Comparison of ENCODE assay signal across 8 cellular contexts in the genomic region with DNA sequence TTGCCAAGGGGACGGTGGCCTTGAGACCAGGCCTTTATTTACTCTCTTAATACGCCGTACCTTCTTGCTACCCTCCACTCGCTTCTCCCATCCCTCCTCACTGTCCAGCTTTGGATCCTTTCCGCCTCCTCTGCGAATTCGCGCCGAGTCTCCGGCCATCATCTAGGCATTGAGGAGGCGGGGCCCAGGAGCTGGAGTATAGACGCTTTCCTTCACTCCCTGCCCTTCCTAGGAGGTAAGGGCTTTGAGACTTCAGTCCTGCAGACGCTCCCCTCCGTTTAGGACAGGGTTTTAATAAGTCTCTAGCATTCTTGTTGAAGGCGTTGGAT. TPM values are rescaled to one million over a fixed set of nuclear protein-coding genes. Genes with fewer than 3 reads are reported as not detected.
DNase-seq lines count a peak whose midpoint lies in the region; ATAC-seq and TF ChIP-seq lines count a peak whose summit lies in the region.

No MANE protein-coding gene starts in this region.

- TF ChIP-seq CTCF in CD4-positive, alpha-beta T cell (IDR thresholded peaks at IDR 0.05), result no peak
- no peak for TF ChIP-seq CTCF in VCaP (conservative IDR thresholded peaks at IDR 0.05)

- H3K4me1 ChIP-seq in esophagus (ENCODE audit: control insufficient read depth in 2 of 2, insufficient read depth in 2 of 2, low read length in 1 of 2), result no peaks in the 10 kb centered on the region

- H3K36me3 Mint-ChIP-seq in CD4-positive, alpha-beta T cell (ENCODE audit: low read depth), result peaks cover 53% of the 10 kb centered on the region
- H3K36me3 Mint-ChIP-seq in natural killer cell treated with Interleukin-12 subunit alpha and Interleukin-12 subunit beta and Interleukin-15 and Interleukin-18, amount 100 ng/mL, for 72 hours, result peaks cover 15% of the 10 kb centered on the region

- peaks cover 69% of the 10 kb centered on the region for H3K4me1 Mint-ChIP-seq in CD4-positive, alpha-beta T cell (ENCODE audit: low read depth)
- H3K4me1 Mint-ChIP-seq in natural killer cell treated with Interleukin-12 subunit alpha and Interleukin-12 subunit beta and Interleukin-15 and Interleukin-18, amount 100 ng/mL, for 72 hours (ENCODE audit: low read depth in 2 of 2), result peaks cover 26 to 43% of the 10 kb centered on the region in 2 donors

- H3K9me3 ChIP-seq in CD4-positive, alpha-beta T cell (ENCODE audit: control insufficient read depth, low read length), result no peaks in the 10 kb centered on the region
- no peaks in the 10 kb centered on the region for H3K9me3 ChIP-seq in esophagus (ENCODE audit: control insufficient read depth in 2 of 2, insufficient read depth in 1 of 2, low read depth in 1 of 2, low read length in 1 of 2)

- H3K4me3 ChIP-seq in esophagus (ENCODE audit: low read depth in 1 of 2, low read length in 2 of 2), result peak overlapping the region; percentile 95 to 96

- no peak for DNase-seq in CD4-positive, alpha-beta T cell
- DNase-seq in natural killer cell treated with Interleukin-12 subunit alpha and Interleukin-12 subunit beta and Interleukin-15 and Interleukin-18, amount 100 ng/mL, for 72 hours (ENCODE audit: low spot score), result no peak
- DNase-seq in NCI-H1105 (lab: John Stamatoyannopoulos, UW) (no peak), KBM-7 (no peak)

- peak overlapping the region; percentile 96 for H3K27ac Mint-ChIP-seq in CD4-positive, alpha-beta T cell
- peak overlapping the region; percentile 89 to 98 for H3K27ac Mint-ChIP-seq in natural killer cell treated with Interleukin-12 subunit alpha and Interleukin-12 subunit beta and Interleukin-15 and Interleukin-18, amount 100 ng/mL, for 72 hours

- POLR2A ChIA-PET in CD4-positive, alpha-beta T cell (lab: Charles Lee), result interaction anchor here (1.2 to 3.0 kb wide), 9 partner anchors 20 to 1520 kb away, joined by 3 to 78 read pairs (median 5); partner anchors contain the start of genes CCDC6, CISD1, IPMK and UBE2D1

- H3K9me3 Mint-ChIP-seq in CD4-positive, alpha-beta T cell, result no peaks in the 10 kb centered on the region
- H3K9me3 Mint-ChIP-seq in natural killer cell treated with Interleukin-12 subunit alpha and Interleukin-12 subunit beta and Interleukin-15 and Interleukin-18, amount 100 ng/mL, for 72 hours, result no peaks in the 10 kb centered on the region

- ATAC-seq in CD4-positive, alpha-beta T cell (ENCODE audit: poor library complexity), result no peak
- ATAC-seq in GM19328 (IDR thresholded peaks at IDR 0.05; ENCODE audit: unreplicated experiment) (peak; percentile 1), HG03558 (IDR thresholded peaks at IDR 0.05; ENCODE audit: extremely low read depth, unreplicated experiment) (peak; percentile 2)
- no peak for ATAC-seq in natural killer cell treated with Interleukin-12 subunit alpha and Interleukin-12 subunit beta and Interleukin-15 and Interleukin-18, amount 100 ng/mL, for 72 hours

- in situ Hi-C loops in KBM-7 (cut with MboI; ENCODE audit: low pct_unique_long_range_greater_than_20kb, low sequenced_read_pairs), result no loop called here

- no peaks in the 10 kb centered on the region for H3K27me3 Mint-ChIP-seq in CD4-positive, alpha-beta T cell
- H3K27me3 Mint-ChIP-seq in natural killer cell treated with Interleukin-12 subunit alpha and Interleukin-12 subunit beta and Interleukin-15 and Interleukin-18, amount 100 ng/mL, for 72 hours, result peaks cover 0 to 3% of the 10 kb centered on the region in 2 donors

- peak overlapping the region; percentile 98 for H3K4me3 Mint-ChIP-seq in CD4-positive, alpha-beta T cell
- peak overlapping the region; percentile 95 for H3K4me3 Mint-ChIP-seq in natural killer cell treated with Interleukin-12 subunit alpha and Interleukin-12 subunit beta and Interleukin-15 and Interleukin-18, amount 100 ng/mL, for 72 hours

- H3K27me3 ChIP-seq in CD4-positive, alpha-beta T cell (ENCODE audit: control insufficient read depth, insufficient read depth, low read length), result no peaks in the 10 kb centered on the region
- no peaks in the 10 kb centered on the region for H3K27me3 ChIP-seq in esophagus (ENCODE audit: control insufficient read depth in 1 of 2, insufficient read depth in 2 of 2, low read length in 2 of 2)

- 0 to 1% methylated on average over 15 of the region's 15 CpGs for WGBS in esophagus, 2 donors

- CTCF ChIA-PET in CD4-positive, alpha-beta T cell (lab: Charles Lee), result interaction anchor here (0.6 to 3.2 kb wide), 4 partner anchors 85 to 117 kb away, joined by 3 to 32 read pairs (median 6); partner anchors contain the start of gene CISD1

- intact Hi-C loops in CD4-positive, alpha-beta T cell (cut with DNase I, micrococcal nuclease), result loop anchor here (1.0 to 5.0 kb wide), 5 partner anchors 51 to 208 kb away; partner anchors contain the start of gene IPMK (in 1 of the 2)

- peaks cover 0 to 3% of the 10 kb centered on the region in 2 donors for H3K36me3 ChIP-seq in esophagus (ENCODE audit: control insufficient read depth in 2 of 2, insufficient read depth in 2 of 2, low read length in 1 of 2)

- peak overlapping the region; percentile 69 for H3K27ac ChIP-seq in CD4-positive, alpha-beta T cell (ENCODE audit: low read depth, low read length)
- peak overlapping the region; percentile 88 for H3K27ac ChIP-seq in VCaP
- peak overlapping the region; percentile 61 to 80 for H3K27ac ChIP-seq in esophagus (ENCODE audit: low read depth in 2 of 2, low read length in 1 of 2)

RNA-seq across cellular contexts. Expression of gene TFAM, which starts 0.5 kb away (rescaled TPM):
- total RNA-seq in CD4-positive, alpha-beta T cell, result 10 to 100 TPM; 43.7 to 50.5 TPM
- 10 to 100 TPM in 1 of 2 donors, 1 to 10 TPM in 1; 3.6 to 10.2 TPM for polyA plus RNA-seq in esophagus
- total RNA-seq in natural killer cell treated with Interleukin-12 subunit alpha and Interleukin-12 subunit beta and Interleukin-15 and Interleukin-18, amount 100 ng/mL, for 72 hours, result 10 to 100 TPM; 59.6 to 84.9 TPM

RNA-seq across cellular contexts. Expression of gene UBE2D1, which starts 50.9 kb away (rescaled TPM):
- 1 to 10 TPM; 6.0 to 7.8 TPM for total RNA-seq in CD4-positive, alpha-beta T cell
- polyA plus RNA-seq in esophagus, result 10 to 100 TPM in 1 of 2 donors, 1 to 10 TPM in 1; 7.8 to 10.9 TPM
- total RNA-seq in natural killer cell treated with Interleukin-12 subunit alpha and Interleukin-12 subunit beta and Interleukin-15 and Interleukin-18, amount 100 ng/mL, for 72 hours, result 10 to 100 TPM; 12.7 to 14.6 TPM

Comparison
In these comparisons a context has a peak if more than half of its experiments do, and no peak if none do; other contexts are left out.
1. ATAC-seq: peak in GM19328 (single experiment) and HG03558 (single experiment); none in CD4-positive, alpha-beta T cell (single experiment) and natural killer cell treated with Interleukin-12 subunit alpha and Interleukin-12 subunit beta and Interleukin-15 and Interleukin-18, amount 100 ng/mL, for 72 hours (0 of 2).
2. Peak in every context shown above with its lines, with median percentiles within 50 percentile points of each other: H3K27ac ChIP-seq.